ENCODE assay signal across 11 cellular contexts in the genomic region with DNA sequence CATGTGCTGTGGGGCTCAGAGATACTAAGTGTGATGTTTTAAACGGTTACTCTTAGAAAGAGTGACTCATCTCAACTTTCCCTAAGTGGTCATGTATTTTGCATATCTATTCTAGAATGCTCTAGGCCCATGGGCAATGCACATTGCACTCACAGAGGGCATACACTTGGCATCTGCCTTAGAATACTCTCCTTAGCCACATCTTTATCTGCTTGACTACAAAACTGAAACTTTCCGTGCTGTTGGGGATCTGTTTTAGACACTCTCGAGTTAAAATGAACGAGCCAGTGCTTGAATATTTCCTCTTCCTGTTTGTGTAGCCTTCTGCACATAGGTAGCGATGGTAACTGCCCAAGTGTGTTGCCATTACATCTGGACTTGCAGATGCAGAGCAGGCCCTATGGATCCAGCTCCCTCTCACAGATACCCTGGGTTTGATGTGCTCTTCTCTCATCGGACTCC.
DNase-seq lines count a peak whose midpoint lies in the region; ATAC-seq, FAIRE-seq and TF ChIP-seq lines count a peak whose summit lies in the region.
"Had no signal": no experiment of that assay in that cellular context is flagged by ENCODE, and none has a peak within 500 bp of the region (broad histone marks: within the 10 kb centered on the region; RNA-seq: fewer than 3 reads in every experiment).

No MANE protein-coding gene starts in this region.

- POLR2A ChIA-PET in K562 (lab: Yijun Ruan, JAX) (no interaction called here), HEK293T (lab: Yijun Ruan, JAX) (no interaction called here)

- FAIRE-seq in GM18507 (lab: Jason Lieb, UNC), result peak; percentile 69
- no peak for FAIRE-seq in K562 (lab: Jason Lieb, UNC)
- FAIRE-seq in kidney (lab: Jason Lieb, UNC), result no peak

- no TSS peak for BruUV-seq in K562 (replicated peaks; lab: Mats Ljungman, UMichigan)

- no peaks in the 10 kb centered on the region for H3K9me1 ChIP-seq in K562 (ENCODE audit: control insufficient read depth, insufficient read depth, low read length)

- H3K4me3 ChIP-seq in K562 (no peak overlapping the region), kidney (ENCODE audit: low read length in 2 of 2) (no peak overlapping the region)

- ATAC-seq in GM21515 (IDR thresholded peaks at IDR 0.05; ENCODE audit: unreplicated experiment) (peak; percentile 73), HG03442 (IDR thresholded peaks at IDR 0.05; ENCODE audit: unreplicated experiment) (peak; percentile 74), K562 (no peak), sciatic nerve (no peak)

- H3K9ac ChIP-seq in K562 (ENCODE audit: insufficient read depth in 1 of 2, low read depth in 2 of 2, low read length in 2 of 2), result no peak overlapping the region
- no peak overlapping the region for H3K9ac ChIP-seq in kidney (ENCODE audit: low read length in 2 of 2)
- H3K9ac ChIP-seq: parathyroid adenoma had no signal

- no peak for TF ChIP-seq POLR2A in K562 (conservative IDR thresholded peaks at IDR 0.05)

- H3K9me3 ChIP-seq in K562 (replicated peaks; ENCODE audit: control insufficient read depth, insufficient read depth, low read depth, low read length) (no peaks in the 10 kb centered on the region), kidney (ENCODE audit: control insufficient read depth in 1 of 2, low read length in 2 of 2) (no peaks in the 10 kb centered on the region)

- 1% methylated on average over 6 of the region's 6 CpGs for WGBS in K562 (ENCODE audit: insufficient coverage, low coverage, missing lambda C conversion rate)

- TF ChIP-seq EP300 in K562 (IDR thresholded peaks at IDR 0.05; ENCODE audit: low read length), result no peak

- TF ChIP-seq RAD21 in K562 (CRISPR knock-in tag; conservative IDR thresholded peaks at IDR 0.05 in 1 of 2, IDR thresholded peaks at IDR 0.05 in 1 of 2), result no peak

- H4K20me1 ChIP-seq in K562 (replicated peaks; ENCODE audit: control insufficient read depth, insufficient read depth, low read length), result no peaks in the 10 kb centered on the region

- H3K27ac ChIP-seq in K562 (ENCODE audit: extremely low read depth, low read depth, low read length), result no peak overlapping the region
- no peak overlapping the region for H3K27ac ChIP-seq in kidney (ENCODE audit: low read depth in 2 of 2, low read length in 2 of 2)
- H3K27ac ChIP-seq: parathyroid adenoma had no signal

- DNase-seq in GM18507 (ENCODE audit: extremely low spot score, insufficient read length, low read depth) (no peak), K562 (ENCODE audit: extremely low read depth in 1 of 4, low spot score in 3 of 4) (no peak), A172 (ENCODE audit: low spot score) (no peak), sciatic nerve (ENCODE audit: low spot score) (no peak), HEK293T (ENCODE audit: extremely low spot score) (no peak), kidney (no peak)
- DNase-seq: GF-D8, substantia nigra had no signal

- intact Hi-C loops in K562 (cut with micrococcal nuclease), result no loop called here
- intact Hi-C loops in sciatic nerve (cut with DNase I), result no loop called here
- intact Hi-C loops in kidney (cut with DNase I), result no loop called here

- H3K4me2 ChIP-seq in K562 (ENCODE audit: insufficient read depth, low read length), result no peak overlapping the region

- H3K4me1 ChIP-seq in K562 (replicated peaks in 1 of 2; ENCODE audit: control insufficient read depth in 2 of 2, insufficient read depth in 2 of 2, low read length in 2 of 2) (no peaks in the 10 kb centered on the region), kidney (ENCODE audit: control insufficient read depth in 1 of 2, insufficient read depth in 1 of 2, low read depth in 1 of 2, low read length in 2 of 2) (no peaks in the 10 kb centered on the region)
- H3K4me1 ChIP-seq: parathyroid adenoma had no signal

- in situ Hi-C loops in K562 (cut with MboI), result no loop called here

- no peaks in the 10 kb centered on the region for H3K36me3 ChIP-seq in K562 (ENCODE audit: control insufficient read depth, insufficient read depth, low read length)
- H3K36me3 ChIP-seq in kidney (ENCODE audit: control insufficient read depth in 1 of 2, insufficient read depth in 2 of 2, low read length in 2 of 2), result no peaks in the 10 kb centered on the region

- no peak overlapping the region for H2AFZ ChIP-seq in K562 (ENCODE audit: low read depth, low read length)
- H2AFZ ChIP-seq: parathyroid adenoma had no signal

- CTCF ChIA-PET in K562 (lab: Yijun Ruan, JAX; ENCODE audit: low intra/inter-chr PET ratio), result no interaction called here
- CTCF ChIA-PET in HEK293T (lab: Yijun Ruan, JAX), result no interaction called here

- H3K79me2 ChIP-seq in K562 (ENCODE audit: control insufficient read depth, insufficient read depth, low read length), result no peaks in the 10 kb centered on the region
- H3K79me2 ChIP-seq: parathyroid adenoma had no signal

- no peaks in the 10 kb centered on the region for H3K27me3 ChIP-seq in K562 (ENCODE audit: control insufficient read depth in 2 of 2, insufficient read depth in 2 of 2, low read length in 2 of 2)

- TF ChIP-seq CTCF in K562 (IDR thresholded peaks at IDR 0.05 in 2 of 3, conservative IDR thresholded peaks at IDR 0.05 in 1 of 3; ENCODE audit: insufficient read depth in 2 of 3, low read depth in 1 of 3, low read length in 3 of 3) (no peak), kidney (IDR thresholded peaks at IDR 0.05; ENCODE audit: borderline replicate concordance, extremely low read depth, insufficient read depth) (no peak)

TF ChIP-seq in K562, 482 proteins besides CTCF, POLR2A, EP300 and RAD21:
- TF ChIP-seq FOSL1 (tag; conservative IDR thresholded peaks at IDR 0.05), result peak; percentile 53
- TF ChIP-seq, protein P1, sequence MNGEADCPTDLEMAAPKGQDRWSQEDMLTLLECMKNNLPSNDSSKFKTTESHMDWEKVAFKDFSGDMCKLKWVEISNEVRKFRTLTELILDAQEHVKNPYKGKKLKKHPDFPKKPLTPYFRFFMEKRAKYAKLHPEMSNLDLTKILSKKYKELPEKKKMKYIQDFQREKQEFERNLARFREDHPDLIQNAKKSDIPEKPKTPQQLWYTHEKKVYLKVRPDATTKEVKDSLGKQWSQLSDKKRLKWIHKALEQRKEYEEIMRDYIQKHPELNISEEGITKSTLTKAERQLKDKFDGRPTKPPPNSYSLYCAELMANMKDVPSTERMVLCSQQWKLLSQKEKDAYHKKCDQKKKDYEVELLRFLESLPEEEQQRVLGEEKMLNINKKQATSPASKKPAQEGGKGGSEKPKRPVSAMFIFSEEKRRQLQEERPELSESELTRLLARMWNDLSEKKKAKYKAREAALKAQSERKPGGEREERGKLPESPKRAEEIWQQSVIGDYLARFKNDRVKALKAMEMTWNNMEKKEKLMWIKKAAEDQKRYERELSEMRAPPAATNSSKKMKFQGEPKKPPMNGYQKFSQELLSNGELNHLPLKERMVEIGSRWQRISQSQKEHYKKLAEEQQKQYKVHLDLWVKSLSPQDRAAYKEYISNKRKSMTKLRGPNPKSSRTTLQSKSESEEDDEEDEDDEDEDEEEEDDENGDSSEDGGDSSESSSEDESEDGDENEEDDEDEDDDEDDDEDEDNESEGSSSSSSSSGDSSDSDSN (IDR thresholded peaks at IDR 0.05; ENCODE audit: borderline replicate concordance in 1 of 2, low read depth in 2 of 2, low read length in 2 of 2), result no peak
- TF ChIP-seq JUND (IDR thresholded peaks at IDR 0.05; ENCODE audit: borderline replicate concordance, low read depth, low read length), result no peak
- peak; percentile 26; the same call in 1 of the 3 replicates for TF ChIP-seq JUND (tag; IDR thresholded peaks at IDR 0.05; ENCODE audit: borderline replicate concordance, low read depth, low read length)
TF ChIP-seq in K562: peak in this region for 2.

TF ChIP-seq in HEK293T, 16 proteins besides CTCF, POLR2A, EP300 and RAD21:
- TF ChIP-seq, protein P2, sequence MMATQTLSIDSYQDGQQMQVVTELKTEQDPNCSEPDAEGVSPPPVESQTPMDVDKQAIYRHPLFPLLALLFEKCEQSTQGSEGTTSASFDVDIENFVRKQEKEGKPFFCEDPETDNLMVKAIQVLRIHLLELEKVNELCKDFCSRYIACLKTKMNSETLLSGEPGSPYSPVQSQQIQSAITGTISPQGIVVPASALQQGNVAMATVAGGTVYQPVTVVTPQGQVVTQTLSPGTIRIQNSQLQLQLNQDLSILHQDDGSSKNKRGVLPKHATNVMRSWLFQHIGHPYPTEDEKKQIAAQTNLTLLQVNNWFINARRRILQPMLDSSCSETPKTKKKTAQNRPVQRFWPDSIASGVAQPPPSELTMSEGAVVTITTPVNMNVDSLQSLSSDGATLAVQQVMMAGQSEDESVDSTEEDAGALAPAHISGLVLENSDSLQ (IDR thresholded peaks at IDR 0.05), result no peak
- TF ChIP-seq ZNF384 (IDR thresholded peaks at IDR 0.05) (no peak), SUZ12 (IDR thresholded peaks at IDR 0.05) (no peak), SP1 (IDR thresholded peaks at IDR 0.05) (no peak), LEF1 (IDR thresholded peaks at IDR 0.05; ENCODE audit: borderline replicate concordance) (no peak), CTBP1 (IDR thresholded peaks at IDR 0.05; ENCODE audit: borderline replicate concordance) (no peak), TARDBP (IDR thresholded peaks at IDR 0.05) (no peak), HDGF (IDR thresholded peaks at IDR 0.05; ENCODE audit: borderline replicate concordance) (no peak), ELF4 (IDR thresholded peaks at IDR 0.05) (no peak), BHLHE40 (IDR thresholded peaks at IDR 0.05; ENCODE audit: borderline replicate concordance) (no peak), L3MBTL2 (conservative IDR thresholded peaks at IDR 0.05) (no peak), FOXA1 (IDR thresholded peaks at IDR 0.05) (no peak), FOXM1 (IDR thresholded peaks at IDR 0.05; ENCODE audit: borderline replicate concordance) (no peak), ARNT (IDR thresholded peaks at IDR 0.05) (no peak), FOXK2 (IDR thresholded peaks at IDR 0.05) (no peak), NFRKB (IDR thresholded peaks at IDR 0.05) (no peak)

Comparison
In these comparisons a context has a peak if more than half of its experiments do, and no peak if none do; other contexts are left out.
1. ATAC-seq: peak in GM21515 (single experiment) and HG03442 (single experiment); none in K562 (single experiment) and sciatic nerve (single experiment).